Comparison of ENCODE assay signal across 9 cellular contexts in genomic region chr6:110682460-110682853, GRCh38.
DNase-seq lines count a peak whose midpoint lies in the region; ATAC-seq, FAIRE-seq and TF ChIP-seq lines count a peak whose summit lies in the region.
"Had no signal": no experiment of that assay in that cellular context is flagged by ENCODE, and none has a peak within 500 bp of the region (broad histone marks: within the 10 kb centered on the region; RNA-seq: fewer than 3 reads in every experiment).

No MANE protein-coding gene starts in this region.

- H3K9me3 ChIP-seq in GM23248 (ENCODE audit: low read depth), result no peaks in the 10 kb centered on the region
- H3K9me3 ChIP-seq in Panc1 (ENCODE audit: control insufficient read depth, insufficient read depth, low read depth, low read length), result no peaks in the 10 kb centered on the region
- H3K9me3 ChIP-seq in gastroesophageal sphincter, result no peaks in the 10 kb centered on the region
- H3K9me3 ChIP-seq in pancreas, result no peaks in the 10 kb centered on the region

- peak; percentile 92 for FAIRE-seq in pancreas (lab: Jason Lieb, UNC)

- TF ChIP-seq CTCF in Panc1 (IDR thresholded peaks at IDR 0.05) (peak; percentile 89), gastroesophageal sphincter (IDR thresholded peaks at IDR 0.05) (peak; percentile 46 to 77 (median 74)), pancreas (IDR thresholded peaks at IDR 0.05) (peak in 3 of 4 donors; percentile 20 to 63 (median 50))

- no peak overlapping the region for H2AFZ ChIP-seq in GM23248

- intact Hi-C loops in Panc1 (cut with micrococcal nuclease; ENCODE audit: unreplicated experiment), result loop anchor here (2.0 to 5.0 kb wide), 4 partner anchors 130 to 266 kb away; no protein-coding TSS in a partner anchor
- intact Hi-C loops in pancreas (cut with DNase I), result loop anchor here in 2 of 3 donors (10.0 kb wide), 2 partner anchors 158 to 262 kb away; no protein-coding TSS in a partner anchor

- peak; percentile 80 for DNase-seq in GDM1 (lab: John Stamatoyannopoulos, UW)
- peak; percentile 82 for DNase-seq in GM23248
- peak; percentile 86 for DNase-seq in KG1 (lab: John Stamatoyannopoulos, UW)
- DNase-seq in Panc1 (ENCODE audit: low read depth, low spot score), result peak; percentile 92
- peak; percentile 54 for DNase-seq in activated gamma-delta T cell treated with anti-CD3 and anti-CD28 coated beads, Interleukin-2, amount 50 U/mL, for 16 hours (ENCODE audit: low read depth)
- DNase-seq in pancreas, result peak in 3 of 6 donors; percentile 56 to 77 (median 67)
- DNase-seq in mesenteric fat pad (ENCODE audit: low spot score), result no peak

- H3K27me3 ChIP-seq in GM23248 (replicated peaks; ENCODE audit: insufficient read depth) (no peaks in the 10 kb centered on the region), Panc1 (ENCODE audit: control insufficient read depth, insufficient read depth, low read length) (no peaks in the 10 kb centered on the region), gastroesophageal sphincter (no peaks in the 10 kb centered on the region), pancreas (no peaks in the 10 kb centered on the region)

- H3K4me2 ChIP-seq in GM23248 (ENCODE audit: unreplicated experiment), result peak overlapping the region; percentile 6

- no peaks in the 10 kb centered on the region for H3F3A ChIP-seq in GM23248 (ENCODE audit: insufficient read depth)

- H3K4me3 ChIP-seq in GM23248, result no peak overlapping the region
- no peak overlapping the region for H3K4me3 ChIP-seq in Panc1 (ENCODE audit: low read depth in 2 of 2, low read length in 2 of 2)
- H3K4me3 ChIP-seq in gastroesophageal sphincter, result no peak overlapping the region
- H3K4me3 ChIP-seq in pancreas, result no peak overlapping the region
- H3K4me3 ChIP-seq: skin epidermis had no signal

- H3K27ac ChIP-seq in GM23248 (no peak overlapping the region), Panc1 (ENCODE audit: low read length) (no peak overlapping the region; the same call in 1 of the 2 replicates), gastroesophageal sphincter (no peak overlapping the region), pancreas (no peak overlapping the region)
- H3K27ac ChIP-seq: skin epidermis had no signal

- H3K36me3 ChIP-seq in GM23248 (ENCODE audit: low read depth) (no peaks in the 10 kb centered on the region), Panc1 (ENCODE audit: control insufficient read depth, insufficient read depth, low read length) (no peaks in the 10 kb centered on the region), gastroesophageal sphincter (no peaks in the 10 kb centered on the region), pancreas (no peaks in the 10 kb centered on the region)

- no peaks in the 10 kb centered on the region for H4K20me1 ChIP-seq in GM23248 (ENCODE audit: insufficient read depth)

- H3K9ac ChIP-seq in GM23248, result no peak overlapping the region

- H3K4me1 ChIP-seq in GM23248 (ENCODE audit: insufficient read depth) (no peaks in the 10 kb centered on the region), Panc1 (ENCODE audit: control insufficient read depth, insufficient read depth, low read length) (peaks cover 13% of the 10 kb centered on the region), gastroesophageal sphincter (peaks cover 0 to 13% (median 2%) of the 10 kb centered on the region in 3 donors), pancreas (peaks cover 0 to 3% (median 0%) of the 10 kb centered on the region in 3 donors)

- CTCF ChIA-PET in Panc1 (lab: Charles Lee), result interaction anchor here (0.6 to 2.2 kb wide), 11 partner anchors 9 to 307 kb away, joined by 3 to 24 read pairs (median 4); partner anchors contain the start of gene CDK19

- in situ Hi-C loops in GM23248 (cut with MboI) (loop anchor here (10.0 kb wide), 1 partner anchor 272 kb away; the partner anchor contains the start of gene GTF3C6), Panc1 (cut with HindIII; ENCODE audit: low pct_unique_long_range_greater_than_20kb, low sequenced_read_pairs) (no loop called here)

- ATAC-seq in Panc1, result peak; percentile 99
- peak; percentile 83 for ATAC-seq in gastroesophageal sphincter
- ATAC-seq in pancreas, result peak; percentile 95 to 99 (median 99)

- H3K79me2 ChIP-seq in GM23248 (ENCODE audit: insufficient read depth), result no peaks in the 10 kb centered on the region

- no peak for TF ChIP-seq EP300 in gastroesophageal sphincter (IDR thresholded peaks at IDR 0.05)

- WGBS in GM23248 (ENCODE audit: low coverage in 1 of 2, low lambda C conversion rate in 2 of 2, missing lambda C conversion rate in 2 of 2), 2 experiments, result 21 to 25% methylated on average over 1 of the region's 1 CpG
- WGBS in gastroesophageal sphincter (ENCODE audit: low coverage in 1 of 2), 2 donors, result 0 to 8% methylated on average over 1 of the region's 1 CpG
- 11% methylated on average over 1 of the region's 1 CpG for WGBS in pancreas, 2 donors

- no TSS peak for BruUV-seq in Panc1 (replicated peaks; lab: Mats Ljungman, UMichigan)

- no peak for TF ChIP-seq POLR2A in gastroesophageal sphincter (IDR thresholded peaks at IDR 0.05)

- POLR2A ChIA-PET in Panc1 (lab: Charles Lee), result interaction anchor here (0.6 to 0.9 kb wide), 2 partner anchors 133 to 269 kb away, joined by 4 to 9 read pairs; partner anchors contain the start of gene CDK19

- no peaks in the 10 kb centered on the region for H3K9me2 ChIP-seq in GM23248 (ENCODE audit: insufficient read depth)
